8 cellular contexts compared by ENCODE assay signal in genomic region chr7:107168233-107169119, GRCh38. TPM values are rescaled to one million over a fixed set of nuclear protein-coding genes. Genes with fewer than 3 reads are reported as not detected.
A peak's percentile ranks its signal among the peaks of the same experiment; 100 is the strongest.
DNase-seq lines count a peak whose midpoint lies in the region; ATAC-seq and TF ChIP-seq lines count a peak whose summit lies in the region.

Gene HBP1 (plus strand): TSS chr7:107169003. CDS start chr7:107179894, 10,891 bp downstream.

- peak within 1 kb of the TSS; percentile 99 for H3K4me2 ChIP-seq in PC-3 (ENCODE audit: low read length)

- peak within 1 kb of the TSS; percentile 65 for H3K27ac ChIP-seq in PC-3 (ENCODE audit: low read length)

- no peak; the same call in 1 of the 2 replicates for TF ChIP-seq RAD21 in Ishikawa (IDR thresholded peaks at IDR 0.05; ENCODE audit: low read depth)

- H3F3A ChIP-seq in PC-3 (ENCODE audit: low read length, unreplicated experiment) = no peaks in the 10 kb centered on the region

- no peak; the same call in 1 of the 2 replicates for TF ChIP-seq EP300 in Ishikawa (IDR thresholded peaks at IDR 0.05; ENCODE audit: borderline replicate concordance)

- no TSS peak for BruUV-seq in PC-3 (replicated peaks; lab: Mats Ljungman, UMichigan)

- ATAC-seq in GM21576 (IDR thresholded peaks at IDR 0.05; ENCODE audit: unreplicated experiment) (peak; percentile 87), PC-3 (peak; percentile 90)

- H3K27me3 ChIP-seq in PC-3 (ENCODE audit: low read length) = no peaks in the 10 kb centered on the region
- H3K27me3 ChIP-seq in mononuclear cell (ENCODE audit: insufficient read depth, low read length) = no peaks in the 10 kb centered on the region

- peaks cover 33% of the 10 kb centered on the region for H3K79me2 ChIP-seq in PC-3 (ENCODE audit: low read length)

- TF ChIP-seq CTCF in PC-3 (conservative IDR thresholded peaks at IDR 0.05; ENCODE audit: low read depth, low read length) = no peak
- TF ChIP-seq CTCF in epithelial cell of esophagus (IDR thresholded peaks at IDR 0.05; ENCODE audit: insufficient read depth, low read depth, low read length, missing control alignments) = no peak

- no peaks in the 10 kb centered on the region for H3K9me2 ChIP-seq in PC-3 (replicated peaks; ENCODE audit: low read length)

- DNase-seq in DMS 273 treated with DMSO at 0.1 percent for 48 hours (lab: John Stamatoyannopoulos, UW) = peak; percentile 100
- peak; percentile 99 for DNase-seq in PC-3
- DNase-seq in activated T-cell treated with anti-CD3 and anti-CD28 coated beads for 48 hours (ENCODE audit: low read depth) = peak; percentile 93
- DNase-seq in epithelial cell of esophagus (ENCODE audit: low read depth) = peak; percentile 100
- DNase-seq in stimulated activated CD8-positive, alpha-beta memory T cell treated with anti-CD3 and anti-CD28 coated beads, Interleukin-4, amount 100 ng/mL, for 1 hour (ENCODE audit: low read depth in 2 of 2, low spot score in 1 of 2) = peak; percentile 88 to 96

- CTCF ChIA-PET in PC-3 (lab: Charles Lee) = interaction anchor here (0.6 to 1.1 kb wide), 6 partner anchors 18 to 845 kb away, joined by 3 to 7 read pairs (median 6); partner anchors contain the start of gene CCDC71L

- peak within 1 kb of the TSS; percentile 100 for H2AFZ ChIP-seq in PC-3 (ENCODE audit: low read length)

- intact Hi-C loops in PC-3 (cut with micrococcal nuclease) = loop anchor here (10.0 kb wide), 1 partner anchor 846 kb away; no protein-coding TSS in a partner anchor

- H3K9me3 ChIP-seq in PC-3 (ENCODE audit: low read length) (no peaks in the 10 kb centered on the region), mononuclear cell (ENCODE audit: low read depth, low read length) (no peaks in the 10 kb centered on the region)

- H3K4me1 ChIP-seq in PC-3 (ENCODE audit: insufficient read depth, low read length) (peaks cover 20% of the 10 kb centered on the region), mononuclear cell (ENCODE audit: insufficient read depth, low read length) (peaks cover 15% of the 10 kb centered on the region)

- peak within 1 kb of the TSS; percentile 80 for H3K9ac ChIP-seq in PC-3 (ENCODE audit: low read length)

- H4K20me1 ChIP-seq in PC-3 (ENCODE audit: low read length) = peaks cover 13% of the 10 kb centered on the region; the same call in 1 of the 2 replicates

- POLR2A ChIA-PET in PC-3 (lab: Charles Lee; ENCODE audit: unreplicated experiment) = interaction anchor here (0.5 to 1.0 kb wide), 6 partner anchors 34 to 883 kb away, joined by 3 to 7 read pairs (median 3); no protein-coding TSS in a partner anchor

- H3K36me3 ChIP-seq in PC-3 (ENCODE audit: low read depth, low read length) = no peaks in the 10 kb centered on the region

- H3K4me3 ChIP-seq in PC-3 (ENCODE audit: low read length) = peak within 1 kb of the TSS; percentile 86
- H3K4me3 ChIP-seq in epithelial cell of esophagus (ENCODE audit: low read length) = peak within 1 kb of the TSS; percentile 83
- peak within 1 kb of the TSS; percentile 69 for H3K4me3 ChIP-seq in mononuclear cell (ENCODE audit: low read length)

TF ChIP-seq in Ishikawa, 13 proteins besides CTCF, POLR2A, EP300 and RAD21:
- TF ChIP-seq USF1 (IDR thresholded peaks at IDR 0.05) (peak; percentile 83), TEAD4 (IDR thresholded peaks at IDR 0.05) (no peak), TAF1 (IDR thresholded peaks at IDR 0.05; ENCODE audit: low read depth) (no peak), CREB1 (IDR thresholded peaks at IDR 0.05; ENCODE audit: low read depth) (peak; percentile 74), CEBPB (IDR thresholded peaks at IDR 0.05) (no peak), YY1 (IDR thresholded peaks at IDR 0.05; ENCODE audit: low read depth) (peak; percentile 83), EGR1 (IDR thresholded peaks at IDR 0.05) (peak; percentile 44; the same call in 1 of the 2 replicates), FOXM1 (IDR thresholded peaks at IDR 0.05; ENCODE audit: borderline replicate concordance, low read depth) (peak; percentile 39; the same call in 1 of the 2 replicates), ZBTB7A (IDR thresholded peaks at IDR 0.05; ENCODE audit: low read depth) (no peak), MAX (IDR thresholded peaks at IDR 0.05) (peak; percentile 99), REST (IDR thresholded peaks at IDR 0.05; ENCODE audit: low read depth) (no peak), TCF12 (IDR thresholded peaks at IDR 0.05; ENCODE audit: low read depth) (peak; percentile 61), NFIC (IDR thresholded peaks at IDR 0.05) (peak; percentile 91)
TF ChIP-seq in Ishikawa: peak in this region for 8.

RNA-seq across cellular contexts. Expression of gene HBP1, which starts in this region (rescaled TPM):
- total RNA-seq in PC-3 (2014; rRNA removed) (13.0 and 17.6 TPM in 2 replicates), mononuclear cell (403 TPM)

Comparison
In these comparisons a context has a peak if more than half of its experiments do, and no peak if none do; other contexts are left out.
1. Peak in every context shown above with its lines: DNase-seq, ATAC-seq, H3K4me3 ChIP-seq and H3K27ac ChIP-seq.
2. RNA of gene HBP1 (total RNA-seq): 403 TPM in mononuclear cell (single experiment); 13.0 to 17.6 TPM in PC-3; every median in the first group is over 10 times any median in the second.